8 cellular contexts compared by ENCODE assay signal in the genomic region with DNA sequence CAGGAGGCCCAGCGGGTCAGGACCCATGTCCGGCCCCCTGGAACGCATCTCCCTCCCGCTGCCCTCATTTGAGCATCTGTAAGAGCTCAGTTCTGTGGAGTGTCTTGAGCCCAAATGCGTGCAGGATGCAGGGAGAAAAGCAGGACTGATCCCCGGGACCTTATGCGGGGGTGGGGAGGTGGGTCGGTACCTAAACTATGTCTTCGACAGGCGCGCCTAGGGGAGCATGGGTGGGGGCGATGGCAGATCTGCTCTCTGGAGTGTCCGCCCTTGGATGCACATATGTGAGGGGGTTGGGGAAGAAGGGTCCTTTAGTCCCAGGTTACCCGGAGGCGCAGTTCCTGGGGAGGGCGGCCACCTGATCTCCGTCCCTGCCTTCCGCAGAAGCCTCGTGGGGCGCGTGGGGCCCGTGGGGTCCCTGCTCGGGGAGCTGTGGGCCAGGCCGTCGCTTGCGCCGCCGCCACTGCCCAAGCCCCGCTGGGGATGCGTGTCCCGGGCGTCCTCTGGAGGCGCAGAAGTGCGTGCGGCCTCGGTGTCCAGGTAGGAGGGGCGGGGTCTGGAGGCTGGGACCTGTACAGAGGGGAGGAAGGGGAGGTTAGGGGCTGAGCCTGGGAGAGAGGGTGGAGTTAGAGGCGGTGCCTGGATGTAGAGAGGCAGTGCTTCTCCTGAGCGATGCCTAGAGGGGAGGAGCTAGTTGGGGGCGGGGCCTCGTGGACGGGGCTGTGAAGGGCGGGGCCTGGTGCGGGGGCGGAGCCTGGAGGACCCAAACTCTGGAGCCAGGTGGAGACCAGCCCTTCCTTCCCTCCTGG. TPM values are rescaled to one million over a fixed set of nuclear protein-coding genes. Genes with fewer than 3 reads are reported as not detected.
A peak's percentile ranks its signal among the peaks of the same experiment; 100 is the strongest.
DNase-seq lines count a peak whose midpoint lies in the region; ATAC-seq and TF ChIP-seq lines count a peak whose summit lies in the region.

No MANE protein-coding gene starts in this region.

- peak overlapping the region; percentile 54 for H3K4me3 Mint-ChIP-seq in activated CD4-positive, alpha-beta T cell treated with anti-CD3 and anti-CD28 coated beads for 36 hours
- no peak overlapping the region for H3K4me3 Mint-ChIP-seq in nephron progenitor cell

- H3K4me3 ChIP-seq in dorsolateral prefrontal cortex (peak overlapping the region in 48 of 59 donors; percentile 1 to 53 (median 32)), transverse colon (peak overlapping the region in 2 of 4 donors; percentile 15 to 19)

- CTCF ChIA-PET in activated CD4-positive, alpha-beta T cell treated with anti-CD3 and anti-CD28 coated beads for 36 hours (lab: Charles Lee) = interaction anchor here (0.6 to 1.6 kb wide), 5 partner anchors 8 to 103 kb away, joined by 3 to 6 read pairs (median 4); no protein-coding TSS in a partner anchor

- intact Hi-C loops in activated CD4-positive, alpha-beta T cell treated with anti-CD3 and anti-CD28 coated beads for 36 hours (cut with DNase I, micrococcal nuclease) = loop anchor here in 1 of 2 experiments (1.0 to 2.0 kb wide), 4 partner anchors 25 to 123 kb away; a partner anchor contains a TSS
- intact Hi-C loops in dorsolateral prefrontal cortex (cut with DNase I) (no loop called here), transverse colon (cut with DNase I; ENCODE audit: low total_unique reads) (no loop called here)

- no peaks in the 10 kb centered on the region for H3K9me3 Mint-ChIP-seq in activated CD4-positive, alpha-beta T cell treated with anti-CD3 and anti-CD28 coated beads for 36 hours (ENCODE audit: low read depth)
- no peaks in the 10 kb centered on the region for H3K9me3 Mint-ChIP-seq in nephron progenitor cell

- H3K9me3 ChIP-seq in transverse colon = no peaks in the 10 kb centered on the region

- H3K36me3 Mint-ChIP-seq in activated CD4-positive, alpha-beta T cell treated with anti-CD3 and anti-CD28 coated beads for 36 hours (ENCODE audit: low read depth) = peaks cover 3% of the 10 kb centered on the region
- no peaks in the 10 kb centered on the region for H3K36me3 Mint-ChIP-seq in nephron progenitor cell (ENCODE audit: low read depth)

- H3K27ac ChIP-seq in dorsolateral prefrontal cortex (no peak overlapping the region), transverse colon (no peak overlapping the region)

- H3K27ac Mint-ChIP-seq in activated CD4-positive, alpha-beta T cell treated with anti-CD3 and anti-CD28 coated beads for 36 hours = no peak overlapping the region
- no peak overlapping the region for H3K27ac Mint-ChIP-seq in nephron progenitor cell

- no peak for TF ChIP-seq POLR2A in transverse colon (IDR thresholded peaks at IDR 0.05)

- H3K27me3 ChIP-seq in dorsolateral prefrontal cortex (peaks cover 0 to 61% (median 29%) of the 10 kb centered on the region in 45 donors), transverse colon (peaks cover 74% of the 10 kb centered on the region)

- DNase-seq in COLO829 (ENCODE audit: low spot score) (peak; percentile 82), dorsolateral prefrontal cortex (peak in 1 of 10 donors; percentile 30), nephron progenitor cell (peak; percentile 70), transverse colon (peak; percentile 66), kidney glomerular epithelial cell (lab: John Stamatoyannopoulos, UW) (no peak)
- DNase-seq in activated CD4-positive, alpha-beta T cell treated with anti-CD3 and anti-CD28 coated beads for 36 hours = peak; percentile 93

- no peak for TF ChIP-seq CTCF in dorsolateral prefrontal cortex (IDR thresholded peaks at IDR 0.05 in 54 of 56, conservative IDR thresholded peaks at IDR 0.05 in 2 of 56; ENCODE audit: low read depth in 1 of 56, partially characterized antibody in 56 of 56)
- no peak for TF ChIP-seq CTCF in nephron progenitor cell (IDR thresholded peaks at IDR 0.05)
- TF ChIP-seq CTCF in transverse colon (IDR thresholded peaks at IDR 0.05) = no peak

- peaks cover 29% of the 10 kb centered on the region for H3K4me1 Mint-ChIP-seq in activated CD4-positive, alpha-beta T cell treated with anti-CD3 and anti-CD28 coated beads for 36 hours
- H3K4me1 Mint-ChIP-seq in nephron progenitor cell = peaks cover 7% of the 10 kb centered on the region

- 0 to 5% methylated on average over 3 to 41 of the region's 45 CpGs for WGBS in transverse colon (ENCODE audit: low coverage in 1 of 2), 2 donors

- ATAC-seq in HG03378 (IDR thresholded peaks at IDR 0.05; ENCODE audit: unreplicated experiment) = peak; percentile 46
- peak; percentile 94 for ATAC-seq in activated CD4-positive, alpha-beta T cell treated with anti-CD3 and anti-CD28 coated beads for 36 hours
- no peak for ATAC-seq in GM19467 (IDR thresholded peaks at IDR 0.05; ENCODE audit: unreplicated experiment)

- TF ChIP-seq EP300 in transverse colon (IDR thresholded peaks at IDR 0.05; ENCODE audit: low read depth) = no peak

- POLR2A ChIA-PET in activated CD4-positive, alpha-beta T cell treated with anti-CD3 and anti-CD28 coated beads for 36 hours (lab: Charles Lee) = interaction anchor here (0.6 to 1.0 kb wide), 5 partner anchors 8 to 121 kb away, joined by 3 to 6 read pairs (median 3); no protein-coding TSS in a partner anchor

- in situ Hi-C loops in transverse colon (cut with MboI; ENCODE audit: low pct_ligation_motif_present in 1 of 4, low pct_unique_long_range_greater_than_20kb in 1 of 4, low sequenced_read_pairs in 3 of 4) = loop anchor here in 3 of 4 donors (25.0 kb wide), 3 partner anchors 96 to 746 kb away; a partner anchor contains a TSS

- peaks cover 16 to 35% (median 27%) of the 10 kb centered on the region in 4 donors for H3K4me1 ChIP-seq in transverse colon

- H3K27me3 Mint-ChIP-seq in activated CD4-positive, alpha-beta T cell treated with anti-CD3 and anti-CD28 coated beads for 36 hours = peaks cover 11% of the 10 kb centered on the region
- peaks cover 20% of the 10 kb centered on the region for H3K27me3 Mint-ChIP-seq in nephron progenitor cell (ENCODE audit: low read depth, poor library complexity)

- no peaks in the 10 kb centered on the region for H3K36me3 ChIP-seq in transverse colon

RNA-seq across cellular contexts. Expression of a gene that starts 2.8 kb away (rescaled TPM):
- total RNA-seq in activated CD4-positive, alpha-beta T cell treated with anti-CD3 and anti-CD28 coated beads for 36 hours = under 1 TPM; 0.19 to 0.27 TPM
- total RNA-seq in dorsolateral prefrontal cortex (1 to 10 TPM in 27 of 120 experiments, under 1 TPM in 92, not detected in 1; 0.13 to 2.3 (median 0.68) TPM), transverse colon (under 1 TPM in 1 of 4 donors, not detected in 3; 0.48 TPM)

RNA-seq across cellular contexts. Expression of a gene that starts 12.2 kb away (rescaled TPM):
- 10 to 100 TPM; 10.7 to 11.4 TPM for total RNA-seq in activated CD4-positive, alpha-beta T cell treated with anti-CD3 and anti-CD28 coated beads for 36 hours
- total RNA-seq in dorsolateral prefrontal cortex (100 to 1,000 TPM in 2 of 120 experiments, 10 to 100 TPM in 118; 23.4 to 122 (median 60.0) TPM), transverse colon (1 to 10 TPM; 3.5 to 6.0 (median 4.0) TPM)

RNA-seq across cellular contexts. Expression of a gene that starts 24.9 kb away (rescaled TPM):
- total RNA-seq in activated CD4-positive, alpha-beta T cell treated with anti-CD3 and anti-CD28 coated beads for 36 hours = 100 to 1,000 TPM; 310 to 323 TPM
- total RNA-seq in dorsolateral prefrontal cortex (100 to 1,000 TPM; 270 to 471 (median 352) TPM), transverse colon (100 to 1,000 TPM in 1 of 4 donors, 10 to 100 TPM in 3; 21.1 to 100 (median 76.0) TPM)

RNA-seq across cellular contexts. Expression of a gene that starts 25.6 kb away (rescaled TPM):
- total RNA-seq in activated CD4-positive, alpha-beta T cell treated with anti-CD3 and anti-CD28 coated beads for 36 hours = 1 to 10 TPM; 3.8 to 4.4 TPM
- total RNA-seq in dorsolateral prefrontal cortex (1 to 10 TPM in 103 of 120 experiments, under 1 TPM in 17; 0.44 to 4.5 (median 1.8) TPM), transverse colon (10 to 100 TPM in 2 of 4 donors, 1 to 10 TPM in 2; 2.6 to 10.5 (median 6.8) TPM)
